Comparison of ENCODE assay signal across 27 cellular contexts in genomic region chr11:15683528-15683927, GRCh38.
"Had no signal": no experiment of that assay in that cellular context is flagged by ENCODE, and none has a peak within 500 bp of the region (broad histone marks: within the 10 kb centered on the region; RNA-seq: fewer than 3 reads in every experiment).

No MANE protein-coding gene starts in this region.

- H3K27ac ChIP-seq: stomach, suprapubic skin, testis, thoracic aorta, thyroid gland, tibial artery, tibial nerve, transverse colon, upper lobe of left lung, upper lobe of right lung, uterus, vagina had no signal

- ATAC-seq: stimulated activated effector memory CD8-positive, alpha-beta T cell treated with anti-CD3 and anti-CD28 coated beads, Interleukin-12 subunit alpha, Interleukin-12 subunit beta, amount 100 ng/mL, for 72 hours; stimulated activated memory B cell treated with anti-CD40 and anti-IgM and Interleukin-4, amounts not matched to agents 10 μg/mL and 1 μg/mL and 100 μg/mL, for 72 hours; stimulated activated naive B cell treated with anti-CD40 and anti-IgM and Interleukin-4, amounts not matched to agents 10 μg/mL and 1 μg/mL and 100 μg/mL, for 72 hours; stimulated activated naive CD8-positive, alpha-beta T cell treated with anti-CD3 and anti-CD28 coated beads, Interleukin-15, amount 100 ng/mL, for 72 hours; stimulated activated naive CD8-positive, alpha-beta T cell treated with anti-CD3 and anti-CD28 coated beads, Interleukin-15, Interleukin-2, amounts not matched to agents 100 U/mL and 50 U/mL, for 24 hours; upper lobe of right lung had no signal

- H3K4me1 ChIP-seq: stomach, suprapubic skin, transverse colon, upper lobe of left lung, upper lobe of right lung, uterus, vagina had no signal

- DNase-seq: stimulated activated CD4-positive, alpha-beta T cell treated with anti-CD3 and anti-CD28 coated beads, Interleukin-2, amount 100 ng/mL, for 48 hours; stimulated activated CD4-positive, alpha-beta T cell treated with anti-CD3 and anti-CD28 coated beads, Interleukin-4, amount 100 ng/mL, for 1 hour; stimulated activated CD4-positive, alpha-beta T cell treated with anti-CD3 and anti-CD28 coated beads, Interleukin-4, amount 100 ng/mL, for 24 hours; stimulated activated CD4-positive, alpha-beta T cell treated with anti-CD3 and anti-CD28 coated beads, Interleukin-4, amount 100 ng/mL, for 4 hours; stimulated activated CD8-positive, alpha-beta memory T cell treated with anti-CD3 and anti-CD28 coated beads, Interleukin-4, amount 100 ng/mL, for 48 hours; stimulated activated naive B cell treated with anti-CD40 and anti-IgM and Interleukin-4, amounts not matched to agents 10 μg/mL and 1 μg/mL and 100 μg/mL, for 72 hours; stimulated activated naive CD4-positive, alpha-beta T cell; stimulated activated naive CD4-positive, alpha-beta T cell treated with Interleukin-2 at 50 U/mL for 16 hours; stimulated activated naive CD8-positive, alpha-beta T cell treated with anti-CD3 and anti-CD28 coated beads, Interleukin-15, amount 100 ng/mL, for 72 hours; stimulated activated naive CD8-positive, alpha-beta T cell treated with anti-CD3 and anti-CD28 coated beads, Interleukin-15, Interleukin-2, amounts not matched to agents 100 U/mL and 50 U/mL, for 24 hours; stomach; substantia nigra; testis; thyroid gland; tibial artery; transverse colon; trophoblast cell; upper lobe of left lung; upper lobe of right lung; uterus had no signal

- H3K4me3 ChIP-seq: stomach, suprapubic skin, testis, thoracic aorta, thyroid gland, tibial artery, tibial nerve, transverse colon, upper lobe of left lung, upper lobe of right lung, uterus, vagina had no signal

- H3K27me3 ChIP-seq: stomach, suprapubic skin, testis, thyroid gland, tibial artery, tibial nerve, transverse colon, upper lobe of left lung, upper lobe of right lung, uterus, vagina had no signal

- H3K36me3 ChIP-seq: stomach, suprapubic skin, thoracic aorta, thyroid gland, tibial artery, tibial nerve, transverse colon, upper lobe of left lung, upper lobe of right lung, uterus, vagina had no signal

- FAIRE-seq: urothelium cell line had no signal

- H3K9me3 ChIP-seq: suprapubic skin, testis, thoracic aorta, thyroid gland, tibial artery, transverse colon, upper lobe of left lung, upper lobe of right lung, uterus, vagina had no signal
